In the genomic region with DNA sequence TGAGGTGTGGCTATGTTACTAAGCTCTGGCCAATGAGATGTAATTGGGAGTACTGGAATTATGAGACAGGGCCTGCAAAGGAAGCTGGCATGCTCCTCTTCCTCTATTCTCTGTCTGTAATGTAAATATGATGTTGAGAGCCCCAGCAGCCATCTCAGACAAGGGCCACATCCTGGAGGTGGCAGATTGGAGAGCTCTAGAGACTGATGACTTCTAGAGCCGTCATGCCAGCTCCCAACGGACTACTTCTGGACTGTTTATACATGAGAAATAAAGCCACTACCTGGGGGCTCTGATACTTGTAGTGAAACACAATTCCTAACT, we compare ENCODE assay signal across 23 cellular contexts. TPM values are rescaled to one million over a fixed set of nuclear protein-coding genes. Genes with fewer than 3 reads are reported as not detected.
DNase-seq lines count a peak whose midpoint lies in the region; ATAC-seq and TF ChIP-seq lines count a peak whose summit lies in the region.
"Had no signal": no experiment of that assay in that cellular context is flagged by ENCODE, and none has a peak within 500 bp of the region (broad histone marks: within the 10 kb centered on the region; RNA-seq: fewer than 3 reads in every experiment).

No MANE protein-coding gene starts in this region.

- H3K27ac Mint-ChIP-seq in MCF 10A (ENCODE audit: low read depth, unreplicated experiment) = no peak overlapping the region
- no peak overlapping the region for H3K27ac Mint-ChIP-seq in stimulated activated effector memory CD8-positive, alpha-beta T cell treated with anti-CD3 and anti-CD28 coated beads, Interleukin-12 subunit alpha, Interleukin-12 subunit beta, amount 100 ng/mL, for 72 hours
- H3K27ac Mint-ChIP-seq in activated CD4-positive, alpha-beta memory T cell treated with anti-CD3 and anti-CD28 coated beads, Interleukin-2, amount 10 ng/mL, durations not matched to agents 7 days and 5 days = no peak overlapping the region
- H3K27ac Mint-ChIP-seq: activated CD4-positive, alpha-beta T cell treated with anti-CD3 and anti-CD28 coated beads for 36 hours; naive B cell; stimulated activated memory B cell treated with anti-CD40 and anti-IgM and Interleukin-4, amounts not matched to agents 10 μg/mL and 1 μg/mL and 100 μg/mL, for 72 hours had no signal

- POLR2A ChIA-PET in MCF 10A (lab: Yijun Ruan, JAX) = interaction anchor here (0.6 to 5.3 kb wide), 7 partner anchors 11 to 379 kb away, joined by 3 to 47 read pairs (median 6); partner anchors contain the start of gene PLD1
- POLR2A ChIA-PET in activated CD4-positive, alpha-beta memory T cell treated with anti-CD3 and anti-CD28 coated beads, Interleukin-2, amount 10 ng/mL, durations not matched to agents 7 days and 5 days (lab: Charles Lee) = no interaction called here

- TF ChIP-seq POLR2A in breast epithelium (IDR thresholded peaks at IDR 0.05) (no peak), vagina (IDR thresholded peaks at IDR 0.05) (no peak)

- no TSS peak for BruUV-seq in MCF 10A (replicated peaks; lab: Mats Ljungman, UMichigan)

- H3K4me3 ChIP-seq in breast epithelium (no peak overlapping the region), WERI-Rb-1 (ENCODE audit: low read depth, low read length) (no peak overlapping the region), vagina (no peak overlapping the region)
- H3K4me3 ChIP-seq: A549, upper lobe of right lung had no signal

- TF ChIP-seq CTCF in breast epithelium (IDR thresholded peaks at IDR 0.05) = no peak
- no peak for TF ChIP-seq CTCF in MCF 10A (IDR thresholded peaks at IDR 0.05; ENCODE audit: unreplicated experiment)
- no peak for TF ChIP-seq CTCF in WERI-Rb-1 (IDR thresholded peaks at IDR 0.05; ENCODE audit: low read depth, low read length)
- no peak for TF ChIP-seq CTCF in vagina (IDR thresholded peaks at IDR 0.05)

- H3K36me3 ChIP-seq in breast epithelium = no peaks in the 10 kb centered on the region
- H3K36me3 ChIP-seq in WERI-Rb-1 = no peaks in the 10 kb centered on the region
- H3K36me3 ChIP-seq in vagina = no peaks in the 10 kb centered on the region
- H3K36me3 ChIP-seq: upper lobe of right lung had no signal

- ATAC-seq in stimulated activated effector memory CD8-positive, alpha-beta T cell treated with anti-CD3 and anti-CD28 coated beads, Interleukin-12 subunit alpha, Interleukin-12 subunit beta, amount 100 ng/mL, for 72 hours = no peak
- ATAC-seq in HG02840 (IDR thresholded peaks at IDR 0.05; ENCODE audit: low FRiP score, unreplicated experiment) = no peak
- ATAC-seq: A549; activated CD4-positive, alpha-beta T cell treated with anti-CD3 and anti-CD28 coated beads for 36 hours; HCT116; stimulated activated memory B cell treated with anti-CD40 and anti-IgM and Interleukin-4, amounts not matched to agents 10 μg/mL and 1 μg/mL and 100 μg/mL, for 72 hours; upper lobe of right lung had no signal

- H3K4me3 Mint-ChIP-seq in MCF 10A (ENCODE audit: unreplicated experiment) = no peak overlapping the region
- no peak overlapping the region for H3K4me3 Mint-ChIP-seq in stimulated activated effector memory CD8-positive, alpha-beta T cell treated with anti-CD3 and anti-CD28 coated beads, Interleukin-12 subunit alpha, Interleukin-12 subunit beta, amount 100 ng/mL, for 72 hours
- H3K4me3 Mint-ChIP-seq in activated CD4-positive, alpha-beta memory T cell treated with anti-CD3 and anti-CD28 coated beads, Interleukin-2, amount 10 ng/mL, durations not matched to agents 7 days and 5 days = no peak overlapping the region
- H3K4me3 Mint-ChIP-seq: activated CD4-positive, alpha-beta T cell treated with anti-CD3 and anti-CD28 coated beads for 36 hours; naive B cell; stimulated activated memory B cell treated with anti-CD40 and anti-IgM and Interleukin-4, amounts not matched to agents 10 μg/mL and 1 μg/mL and 100 μg/mL, for 72 hours had no signal

- H3K4me1 ChIP-seq in breast epithelium = peaks cover 0 to 4% of the 10 kb centered on the region in 2 donors
- peaks cover 56% of the 10 kb centered on the region for H3K4me1 ChIP-seq in vagina

- H3K9me3 Mint-ChIP-seq in MCF 10A (ENCODE audit: unreplicated experiment) = no peaks in the 10 kb centered on the region
- H3K9me3 Mint-ChIP-seq in stimulated activated effector memory CD8-positive, alpha-beta T cell treated with anti-CD3 and anti-CD28 coated beads, Interleukin-12 subunit alpha, Interleukin-12 subunit beta, amount 100 ng/mL, for 72 hours = no peaks in the 10 kb centered on the region
- H3K9me3 Mint-ChIP-seq in activated CD4-positive, alpha-beta memory T cell treated with anti-CD3 and anti-CD28 coated beads, Interleukin-2, amount 10 ng/mL, durations not matched to agents 7 days and 5 days = no peaks in the 10 kb centered on the region
- H3K9me3 Mint-ChIP-seq: naive B cell; stimulated activated memory B cell treated with anti-CD40 and anti-IgM and Interleukin-4, amounts not matched to agents 10 μg/mL and 1 μg/mL and 100 μg/mL, for 72 hours had no signal

- CTCF ChIA-PET in MCF 10A (lab: Yijun Ruan, JAX) = interaction anchor here (2.0 to 2.9 kb wide), 3 partner anchors 11 to 39 kb away, joined by 6 to 20 read pairs (median 17); no protein-coding TSS in a partner anchor
- CTCF ChIA-PET in activated CD4-positive, alpha-beta memory T cell treated with anti-CD3 and anti-CD28 coated beads, Interleukin-2, amount 10 ng/mL, durations not matched to agents 7 days and 5 days (lab: Charles Lee) = interaction anchor here (1.2 to 1.3 kb wide), 2 partner anchors 18 to 44 kb away, joined by 3 to 8 read pairs; no protein-coding TSS in a partner anchor

- DNase-seq in breast epithelium (ENCODE audit: low spot score in 2 of 2) = no peak
- no peak for DNase-seq in MCF 10A (ENCODE audit: unreplicated experiment)
- DNase-seq in WERI-Rb-1 = no peak
- no peak for DNase-seq in vagina (ENCODE audit: extremely low spot score in 2 of 2)
- no peak for DNase-seq in stimulated activated effector memory CD8-positive, alpha-beta T cell treated with anti-CD3 and anti-CD28 coated beads, Interleukin-12 subunit alpha, Interleukin-12 subunit beta, amount 100 ng/mL, for 72 hours (ENCODE audit: low spot score in 2 of 2)
- no peak for DNase-seq in activated CD4-positive, alpha-beta memory T cell treated with anti-CD3 and anti-CD28 coated beads, Interleukin-2, amount 10 ng/mL, durations not matched to agents 7 days and 5 days
- DNase-seq: activated CD4-positive, alpha-beta T cell treated with anti-CD3 and anti-CD28 coated beads for 36 hours; activated CD8-positive, alpha-beta memory T cell treated with anti-CD3 and anti-CD28 coated beads, Interleukin-2, amount 50 U/mL, for 48 hours; amygdala; naive B cell; NCI-H1417 treated with DMSO at 0.1 percent for 48 hours; posterior cingulate gyrus; SK-N-SH; small intestine; upper lobe of right lung had no signal

- intact Hi-C loops in breast epithelium (cut with DNase I; ENCODE audit: low total_unique reads) (no loop called here), MCF 10A (cut with micrococcal nuclease) (no loop called here), vagina (cut with DNase I) (no loop called here)

- H3K9me3 ChIP-seq in breast epithelium = no peaks in the 10 kb centered on the region
- no peaks in the 10 kb centered on the region for H3K9me3 ChIP-seq in WERI-Rb-1 (ENCODE audit: severe bottlenecking)
- no peaks in the 10 kb centered on the region for H3K9me3 ChIP-seq in vagina
- H3K9me3 ChIP-seq: A549, SK-N-SH, upper lobe of right lung had no signal

- no peaks in the 10 kb centered on the region for H3K27me3 ChIP-seq in breast epithelium
- no peaks in the 10 kb centered on the region for H3K27me3 ChIP-seq in WERI-Rb-1 (ENCODE audit: insufficient read depth, low read depth, severe bottlenecking)
- H3K27me3 ChIP-seq in layer of hippocampus (ENCODE audit: control insufficient read depth, insufficient read depth, low read length) = no peaks in the 10 kb centered on the region
- H3K27me3 ChIP-seq in vagina = no peaks in the 10 kb centered on the region
- H3K27me3 ChIP-seq: upper lobe of right lung had no signal

- H3K36me3 Mint-ChIP-seq in MCF 10A (ENCODE audit: insufficient read depth, unreplicated experiment) = peaks cover 9% of the 10 kb centered on the region
- H3K36me3 Mint-ChIP-seq in stimulated activated effector memory CD8-positive, alpha-beta T cell treated with anti-CD3 and anti-CD28 coated beads, Interleukin-12 subunit alpha, Interleukin-12 subunit beta, amount 100 ng/mL, for 72 hours = no peaks in the 10 kb centered on the region
- no peaks in the 10 kb centered on the region for H3K36me3 Mint-ChIP-seq in activated CD4-positive, alpha-beta memory T cell treated with anti-CD3 and anti-CD28 coated beads, Interleukin-2, amount 10 ng/mL, durations not matched to agents 7 days and 5 days (ENCODE audit: low read depth)
- H3K36me3 Mint-ChIP-seq: naive B cell; stimulated activated memory B cell treated with anti-CD40 and anti-IgM and Interleukin-4, amounts not matched to agents 10 μg/mL and 1 μg/mL and 100 μg/mL, for 72 hours had no signal

- H3K27ac ChIP-seq in breast epithelium = peak overlapping the region; percentile 68 to 82
- H3K27ac ChIP-seq in WERI-Rb-1 = peak overlapping the region; percentile 49
- peak overlapping the region; percentile 78 for H3K27ac ChIP-seq in layer of hippocampus (ENCODE audit: low read depth, low read length)
- peak overlapping the region; percentile 80 for H3K27ac ChIP-seq in vagina

- H3K27me3 Mint-ChIP-seq in MCF 10A (ENCODE audit: insufficient read depth, unreplicated experiment) = no peaks in the 10 kb centered on the region
- H3K27me3 Mint-ChIP-seq in activated CD4-positive, alpha-beta memory T cell treated with anti-CD3 and anti-CD28 coated beads, Interleukin-2, amount 10 ng/mL, durations not matched to agents 7 days and 5 days = peaks cover 4% of the 10 kb centered on the region
- H3K27me3 Mint-ChIP-seq: activated CD4-positive, alpha-beta T cell treated with anti-CD3 and anti-CD28 coated beads for 36 hours had no signal

- peaks cover 27% of the 10 kb centered on the region for H3K4me1 Mint-ChIP-seq in MCF 10A (ENCODE audit: insufficient read depth, unreplicated experiment)
- H3K4me1 Mint-ChIP-seq in stimulated activated effector memory CD8-positive, alpha-beta T cell treated with anti-CD3 and anti-CD28 coated beads, Interleukin-12 subunit alpha, Interleukin-12 subunit beta, amount 100 ng/mL, for 72 hours = peaks cover 7% of the 10 kb centered on the region
- H3K4me1 Mint-ChIP-seq in activated CD4-positive, alpha-beta memory T cell treated with anti-CD3 and anti-CD28 coated beads, Interleukin-2, amount 10 ng/mL, durations not matched to agents 7 days and 5 days = no peaks in the 10 kb centered on the region
- H3K4me1 Mint-ChIP-seq: activated CD4-positive, alpha-beta T cell treated with anti-CD3 and anti-CD28 coated beads for 36 hours; naive B cell; stimulated activated memory B cell treated with anti-CD40 and anti-IgM and Interleukin-4, amounts not matched to agents 10 μg/mL and 1 μg/mL and 100 μg/mL, for 72 hours had no signal

RNA-seq across cellular contexts. Expression of gene PLD1, which starts 19.7 kb away (rescaled TPM):
- total RNA-seq in breast epithelium (10 to 100 TPM; 21.1 to 36.9 (median 24.9) TPM), MCF 10A (2022) (8.0 and 14.8 TPM in 2 replicates), vagina (35.6 TPM)
- 1 to 10 TPM; 3.1 to 4.1 TPM for total RNA-seq in activated CD4-positive, alpha-beta memory T cell treated with anti-CD3 and anti-CD28 coated beads, Interleukin-2, amount 10 ng/mL, durations not matched to agents 7 days and 5 days

RNA-seq across cellular contexts. Expression of gene TMEM212, which starts 52.6 kb away (rescaled TPM):
- total RNA-seq in breast epithelium (1 to 10 TPM in 1 of 3 donors, not detected in 2; 1.3 TPM), MCF 10A (2022) (not detected in 2 replicates), vagina (not detected)
- not detected for total RNA-seq in activated CD4-positive, alpha-beta memory T cell treated with anti-CD3 and anti-CD28 coated beads, Interleukin-2, amount 10 ng/mL, durations not matched to agents 7 days and 5 days
- total RNA-seq: activated CD4-positive, alpha-beta T cell treated with anti-CD3 and anti-CD28 coated beads for 36 hours; glomerular endothelial cell; liver; NCI-H460; upper lobe of right lung had no signal
